In the genomic region with DNA sequence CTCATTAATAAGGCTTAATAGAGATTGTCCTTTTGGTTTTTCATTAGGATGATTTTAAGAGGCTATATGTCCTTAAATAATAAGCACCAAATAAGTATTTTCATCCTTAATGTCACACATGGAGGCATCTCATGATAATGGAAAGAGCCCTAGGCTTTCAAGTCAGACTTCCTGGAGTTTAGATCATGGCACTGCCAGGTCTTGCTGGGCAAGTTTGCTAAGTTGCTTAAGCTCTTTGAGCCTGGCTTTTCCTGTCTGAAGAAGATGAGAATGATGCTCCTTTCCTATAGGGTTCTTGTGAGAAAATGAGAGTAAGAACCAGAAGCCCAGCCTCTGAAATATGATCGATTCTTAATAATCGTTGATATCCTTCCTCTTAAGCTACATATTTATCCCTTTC, we compare ENCODE assay signal across 28 cellular contexts. TPM values are rescaled to one million over a fixed set of nuclear protein-coding genes. Genes with fewer than 3 reads are reported as not detected.
"Had no signal": no experiment of that assay in that cellular context is flagged by ENCODE, and none has a peak within 500 bp of the region (broad histone marks: within the 10 kb centered on the region; RNA-seq: fewer than 3 reads in every experiment).

No MANE protein-coding gene starts in this region.

- DNase-seq: colonic mucosa; cortex of kidney; effector CD8-positive, alpha-beta T cell; effector memory CD8-positive, alpha-beta T cell; endodermal cell; esophagus squamous epithelium; foreskin fibroblast; foreskin melanocyte; gastrocnemius medialis; glutamatergic neuron; head of caudate nucleus; heart right ventricle; hippocampal formation; left cardiac atrium; left lung; left ventricle myocardium superior; lower lobe of right lung; mesenchymal stem cell; mucosa of descending colon; naive B cell; naive thymus-derived CD8-positive, alpha-beta T cell had no signal

- ATAC-seq: effector memory CD8-positive, alpha-beta T cell; gastrocnemius medialis; heart right ventricle; left cardiac atrium; left lung; left ventricle myocardium superior; lower lobe of right lung; mucosa of descending colon; naive thymus-derived CD8-positive, alpha-beta T cell had no signal

- H3K27ac ChIP-seq: colonic mucosa, esophagus squamous epithelium, gastrocnemius medialis, heart right ventricle, left lung, lower lobe of right lung had no signal

- H3K36me3 ChIP-seq: colonic mucosa, esophagus squamous epithelium, gastrocnemius medialis, heart right ventricle, left lung, lower lobe of right lung had no signal

- H3K4me1 ChIP-seq: colonic mucosa, esophagus squamous epithelium, gastrocnemius medialis, lower lobe of right lung had no signal

- H3K27me3 ChIP-seq: colonic mucosa, esophagus squamous epithelium, gastrocnemius medialis, heart right ventricle, left lung had no signal

- H3K9me3 ChIP-seq: colonic mucosa, esophagus squamous epithelium, gastrocnemius medialis, left lung, lower lobe of right lung, mucosa of descending colon had no signal

- H3K4me3 ChIP-seq: colonic mucosa, esophagus squamous epithelium, gastrocnemius medialis, heart right ventricle, left lung, lower lobe of right lung, mucosa of descending colon had no signal

RNA-seq across cellular contexts. Expression of gene P2RY12, which starts 23.4 kb away (rescaled TPM):
- total RNA-seq: dermis microvascular lymphatic vessel endothelial cell; endodermal cell; epithelial cell of proximal tubule; glomerular endothelial cell; kidney epithelial cell; lung microvascular endothelial cell; mesothelial cell of epicardium; myocyte; naive thymus-derived CD8-positive, alpha-beta T cell had no signal

RNA-seq across cellular contexts. Expression of gene IGSF10, which starts 52.9 kb away (rescaled TPM):
- total RNA-seq: dermis microvascular lymphatic vessel endothelial cell; lung microvascular endothelial cell; naive thymus-derived CD8-positive, alpha-beta T cell had no signal
